ENCODE assay signal across 8 cellular contexts in the genomic region with DNA sequence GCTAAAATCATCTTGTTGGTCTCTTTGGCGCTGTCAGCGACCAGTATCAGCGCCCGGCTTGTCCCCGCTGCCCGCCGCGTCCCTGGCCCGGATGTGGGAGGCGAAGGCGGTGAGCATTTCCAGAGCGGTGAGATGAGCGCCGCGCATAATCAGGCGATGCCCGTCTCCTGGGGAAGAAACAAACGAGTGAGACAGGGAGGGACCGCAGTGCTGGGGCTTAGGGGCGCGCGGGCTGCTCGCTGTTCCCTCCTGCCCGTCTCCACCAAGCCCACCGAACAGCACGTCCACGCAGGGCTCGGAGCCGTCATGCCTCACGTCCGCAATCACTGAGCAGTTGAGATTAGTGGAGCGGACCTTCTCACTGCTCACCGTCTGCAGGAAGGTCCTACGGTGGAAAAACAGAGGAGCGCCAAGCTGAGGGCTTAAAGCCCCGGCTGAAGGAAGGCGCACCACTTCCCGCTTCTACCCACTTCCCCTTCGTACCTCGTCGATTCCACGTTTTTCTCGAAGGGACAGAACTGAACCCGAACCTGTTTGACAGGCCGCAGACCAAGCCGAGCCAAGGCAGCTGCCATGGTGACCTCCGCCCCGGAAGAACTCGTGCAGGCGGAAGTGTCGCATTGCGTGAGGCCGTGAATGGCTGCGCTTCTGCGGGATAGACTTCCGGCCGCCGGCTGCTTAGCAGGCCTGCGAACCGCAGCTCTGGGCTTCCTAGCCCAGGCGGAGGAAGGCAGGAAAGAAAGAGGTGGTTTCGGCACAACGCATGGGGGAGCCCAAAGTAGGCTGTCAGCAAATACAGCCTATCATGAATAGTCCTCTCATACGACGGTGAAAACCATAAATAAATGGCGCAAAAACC. TPM values are rescaled to one million over a fixed set of nuclear protein-coding genes. Genes with fewer than 3 reads are reported as not detected.
A peak's percentile ranks its signal among the peaks of the same experiment; 100 is the strongest.
DNase-seq lines count a peak whose midpoint lies in the region; ATAC-seq, FAIRE-seq and TF ChIP-seq lines count a peak whose summit lies in the region.

A gene (minus strand): TSS at position 595 of the 859 bp plus-strand sequence. CDS start 20 bp downstream, at position 575.

- H3K9me3 Mint-ChIP-seq in WTC11: no peaks in the 10 kb centered on the region
- no peaks in the 10 kb centered on the region for H3K9me3 Mint-ChIP-seq in immature natural killer cell

- H3K4me1 Mint-ChIP-seq in WTC11 (peaks cover 11% of the 10 kb centered on the region), immature natural killer cell (peaks cover 27 to 28% of the 10 kb centered on the region in 2 donors)

- peaks cover 9% of the 10 kb centered on the region for H3K4me1 ChIP-seq in ACC112 (ENCODE audit: control insufficient read depth, insufficient read depth, low read length, unreplicated experiment)

- peak within 1 kb of the TSS; percentile 96 for H3K4me3 Mint-ChIP-seq in WTC11
- peak within 1 kb of the TSS; percentile 90 to 99 (median 97) for H3K4me3 Mint-ChIP-seq in immature natural killer cell

- peaks cover 7% of the 10 kb centered on the region for H3K79me2 ChIP-seq in ACC112 (ENCODE audit: control insufficient read depth, insufficient read depth, low read length, unreplicated experiment)

- ATAC-seq in GM18867 (IDR thresholded peaks at IDR 0.05; ENCODE audit: unreplicated experiment) (peak; percentile 85), HG03097 (IDR thresholded peaks at IDR 0.05; ENCODE audit: low FRiP score, unreplicated experiment) (peak; percentile 73), WTC11 (peak; percentile 88)

- no peak for TF ChIP-seq CTCF in WTC11 (IDR thresholded peaks at IDR 0.05)
- TF ChIP-seq CTCF in bronchial epithelial cell (IDR thresholded peaks at IDR 0.05; ENCODE audit: insufficient read depth, low read length, severe bottlenecking): no peak

- DNase-seq in NCI-H2227 treated with DMSO at 0.1 percent for 48 hours (lab: John Stamatoyannopoulos, UW) (peak; percentile 87), WTC11 (ENCODE audit: low spot score) (peak; percentile 94), bronchial epithelial cell (ENCODE audit: low read depth) (peak; percentile 87), immature natural killer cell (peak; percentile 94 to 96 (median 95)), smooth muscle cell of the brain vasculature (ENCODE audit: low read depth, low spot score) (peak; percentile 82)

- H3K27ac Mint-ChIP-seq in WTC11 (peak within 1 kb of the TSS; percentile 99), immature natural killer cell (peak within 1 kb of the TSS; percentile 94 to 100 (median 100))

- peak within 1 kb of the TSS; percentile 80 for H3K4me3 ChIP-seq in ACC112 (ENCODE audit: low read depth, low read length)
- peak within 1 kb of the TSS; percentile 84 for H3K4me3 ChIP-seq in bronchial epithelial cell (ENCODE audit: low read depth, low read length)

- FAIRE-seq in bronchial epithelial cell (lab: Jason Lieb, UNC): no peak

- peak within 1 kb of the TSS; percentile 96 for H2AFZ ChIP-seq in ACC112 (ENCODE audit: low read length, unreplicated experiment)

- H3K36me3 ChIP-seq in ACC112 (ENCODE audit: insufficient read depth, low read length) (peaks cover 6% of the 10 kb centered on the region; the same call in 1 of the 2 replicates), bronchial epithelial cell (ENCODE audit: control insufficient read depth, insufficient read depth, low read length) (peaks cover 6% of the 10 kb centered on the region)

- H3K36me3 Mint-ChIP-seq in WTC11: peaks cover 14% of the 10 kb centered on the region
- H3K36me3 Mint-ChIP-seq in immature natural killer cell: peaks cover 3 to 12% (median 8%) of the 10 kb centered on the region in 3 donors

- no peaks in the 10 kb centered on the region for H3K27me3 ChIP-seq in ACC112 (ENCODE audit: insufficient read depth, low read length)
- no peaks in the 10 kb centered on the region for H3K27me3 ChIP-seq in bronchial epithelial cell (ENCODE audit: control insufficient read depth, insufficient read depth, low read length)

- POLR2A ChIA-PET in WTC11 (lab: Charles Lee): interaction anchor here (0.6 to 1.5 kb wide), 7 partner anchors 8 to 222 kb away, joined by 3 to 9 read pairs (median 4); a partner anchor contains a TSS

- no peaks in the 10 kb centered on the region for H3K27me3 Mint-ChIP-seq in WTC11 (ENCODE audit: low read depth)
- H3K27me3 Mint-ChIP-seq in immature natural killer cell (ENCODE audit: low read depth in 3 of 3): peaks cover 9 to 22% (median 17%) of the 10 kb centered on the region in 3 donors

- peak within 1 kb of the TSS; percentile 67 for H3K27ac ChIP-seq in ACC112 (ENCODE audit: low read depth, low read length)

- CTCF ChIA-PET in WTC11 (lab: Charles Lee): interaction anchor here (1.0 to 2.7 kb wide), 6 partner anchors 10 to 137 kb away, joined by 3 to 23 read pairs (median 4); a partner anchor contains a TSS

TF ChIP-seq in WTC11, 78 proteins besides CTCF, POLR2A, EP300 and RAD21 (continues in another document):
- TF ChIP-seq, protein P1, sequence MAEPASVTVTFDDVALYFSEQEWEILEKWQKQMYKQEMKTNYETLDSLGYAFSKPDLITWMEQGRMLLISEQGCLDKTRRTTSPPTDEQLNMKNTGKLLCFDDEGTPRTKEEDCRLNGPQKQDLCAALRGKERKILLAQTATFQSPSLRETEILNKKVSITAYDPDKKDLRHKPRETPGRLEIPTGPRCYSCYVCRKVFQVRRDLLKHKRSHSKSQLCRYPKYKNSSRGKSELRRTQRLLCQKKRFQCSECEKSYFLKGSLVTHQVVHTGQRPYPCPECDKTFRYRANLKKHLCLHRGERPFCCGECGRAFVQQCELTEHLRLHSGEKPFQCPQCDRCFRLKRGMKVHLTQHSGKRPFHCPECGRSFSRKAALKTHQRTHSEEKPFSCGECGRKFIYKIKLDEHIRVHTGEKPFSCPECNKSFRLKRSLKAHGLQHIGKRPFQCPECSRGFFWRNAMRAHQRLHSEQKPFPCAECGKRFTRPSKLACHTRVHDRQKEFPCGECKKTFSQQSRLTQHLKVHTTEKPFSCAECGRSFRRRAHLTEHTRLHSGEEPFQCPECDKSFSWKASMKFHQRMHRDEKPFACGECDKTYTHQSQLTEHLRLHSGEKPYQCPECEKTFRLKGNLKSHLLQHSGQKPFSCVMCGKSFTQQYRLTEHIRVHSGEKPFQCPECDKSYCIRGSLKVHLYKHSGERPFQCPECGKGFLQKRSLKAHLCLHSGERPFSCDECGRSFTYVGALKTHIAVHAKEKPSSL (CRISPR knock-in tag; conservative IDR thresholded peaks at IDR 0.05): no peak
- TF ChIP-seq ZNF232 (CRISPR knock-in tag; IDR thresholded peaks at IDR 0.05): peak; percentile 42; the same call in 1 of the 2 replicates
- TF ChIP-seq NFYB (CRISPR knock-in tag; conservative IDR thresholded peaks at IDR 0.05; ENCODE audit: low read depth): peak; percentile 41; the same call in 1 of the 2 replicates
- TF ChIP-seq, protein P2, sequence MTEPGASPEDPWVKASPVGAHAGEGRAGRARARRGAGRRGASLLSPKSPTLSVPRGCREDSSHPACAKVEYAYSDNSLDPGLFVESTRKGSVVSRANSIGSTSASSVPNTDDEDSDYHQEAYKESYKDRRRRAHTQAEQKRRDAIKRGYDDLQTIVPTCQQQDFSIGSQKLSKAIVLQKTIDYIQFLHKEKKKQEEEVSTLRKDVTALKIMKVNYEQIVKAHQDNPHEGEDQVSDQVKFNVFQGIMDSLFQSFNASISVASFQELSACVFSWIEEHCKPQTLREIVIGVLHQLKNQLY (CRISPR knock-in tag; IDR thresholded peaks at IDR 0.05): peak; percentile 85; the same call in 1 of the 2 replicates
- peak; percentile 79; the same call in 1 of the 2 replicates for TF ChIP-seq ZNF138 (CRISPR knock-in tag; conservative IDR thresholded peaks at IDR 0.05)
- TF ChIP-seq ATF1 (CRISPR knock-in tag; IDR thresholded peaks at IDR 0.05): peak; percentile 91
- TF ChIP-seq, protein P3, sequence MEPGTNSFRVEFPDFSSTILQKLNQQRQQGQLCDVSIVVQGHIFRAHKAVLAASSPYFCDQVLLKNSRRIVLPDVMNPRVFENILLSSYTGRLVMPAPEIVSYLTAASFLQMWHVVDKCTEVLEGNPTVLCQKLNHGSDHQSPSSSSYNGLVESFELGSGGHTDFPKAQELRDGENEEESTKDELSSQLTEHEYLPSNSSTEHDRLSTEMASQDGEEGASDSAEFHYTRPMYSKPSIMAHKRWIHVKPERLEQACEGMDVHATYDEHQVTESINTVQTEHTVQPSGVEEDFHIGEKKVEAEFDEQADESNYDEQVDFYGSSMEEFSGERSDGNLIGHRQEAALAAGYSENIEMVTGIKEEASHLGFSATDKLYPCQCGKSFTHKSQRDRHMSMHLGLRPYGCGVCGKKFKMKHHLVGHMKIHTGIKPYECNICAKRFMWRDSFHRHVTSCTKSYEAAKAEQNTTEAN (CRISPR knock-in tag; IDR thresholded peaks at IDR 0.05): no peak
- no peak for TF ChIP-seq GRHL2 (CRISPR knock-in tag; IDR thresholded peaks at IDR 0.05; ENCODE audit: insufficient replicate concordance, severe bottlenecking)
- TF ChIP-seq MXD4 (CRISPR knock-in tag; IDR thresholded peaks at IDR 0.05; ENCODE audit: borderline replicate concordance): no peak
- peak; percentile 80 for TF ChIP-seq CREB1 (CRISPR knock-in tag; IDR thresholded peaks at IDR 0.05)
- TF ChIP-seq, protein P4, sequence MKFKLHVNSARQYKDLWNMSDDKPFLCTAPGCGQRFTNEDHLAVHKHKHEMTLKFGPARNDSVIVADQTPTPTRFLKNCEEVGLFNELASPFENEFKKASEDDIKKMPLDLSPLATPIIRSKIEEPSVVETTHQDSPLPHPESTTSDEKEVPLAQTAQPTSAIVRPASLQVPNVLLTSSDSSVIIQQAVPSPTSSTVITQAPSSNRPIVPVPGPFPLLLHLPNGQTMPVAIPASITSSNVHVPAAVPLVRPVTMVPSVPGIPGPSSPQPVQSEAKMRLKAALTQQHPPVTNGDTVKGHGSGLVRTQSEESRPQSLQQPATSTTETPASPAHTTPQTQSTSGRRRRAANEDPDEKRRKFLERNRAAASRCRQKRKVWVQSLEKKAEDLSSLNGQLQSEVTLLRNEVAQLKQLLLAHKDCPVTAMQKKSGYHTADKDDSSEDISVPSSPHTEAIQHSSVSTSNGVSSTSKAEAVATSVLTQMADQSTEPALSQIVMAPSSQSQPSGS (CRISPR knock-in tag; IDR thresholded peaks at IDR 0.05; ENCODE audit: borderline replicate concordance, low read depth): no peak
- TF ChIP-seq, protein P5, sequence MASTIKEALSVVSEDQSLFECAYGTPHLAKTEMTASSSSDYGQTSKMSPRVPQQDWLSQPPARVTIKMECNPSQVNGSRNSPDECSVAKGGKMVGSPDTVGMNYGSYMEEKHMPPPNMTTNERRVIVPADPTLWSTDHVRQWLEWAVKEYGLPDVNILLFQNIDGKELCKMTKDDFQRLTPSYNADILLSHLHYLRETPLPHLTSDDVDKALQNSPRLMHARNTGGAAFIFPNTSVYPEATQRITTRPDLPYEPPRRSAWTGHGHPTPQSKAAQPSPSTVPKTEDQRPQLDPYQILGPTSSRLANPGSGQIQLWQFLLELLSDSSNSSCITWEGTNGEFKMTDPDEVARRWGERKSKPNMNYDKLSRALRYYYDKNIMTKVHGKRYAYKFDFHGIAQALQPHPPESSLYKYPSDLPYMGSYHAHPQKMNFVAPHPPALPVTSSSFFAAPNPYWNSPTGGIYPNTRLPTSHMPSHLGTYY (CRISPR knock-in tag; IDR thresholded peaks at IDR 0.05): 0 out of 2 replicates have a peak, but pooled peaks have one; percentile 15

RNA-seq across cellular contexts. Expression of the gene that starts here (rescaled TPM):
- total RNA-seq in WTC11 (2021) (52.1 to 62.6 TPM (median 55.0 TPM) in 3 replicates), bronchial epithelial cell (45.6 and 57.9 TPM in 2 replicates)
- 100 to 1,000 TPM in 2 of 3 donors, 10 to 100 TPM in 1; 83.8 to 152 (median 119) TPM for polyA plus RNA-seq in immature natural killer cell

Comparison
In these comparisons a context has a peak if more than half of its experiments do, and no peak if none do; other contexts are left out.
1. Peak in every context shown above with its lines: DNase-seq, ATAC-seq, H3K4me3 ChIP-seq and H3K27ac ChIP-seq.